In the genomic region with DNA sequence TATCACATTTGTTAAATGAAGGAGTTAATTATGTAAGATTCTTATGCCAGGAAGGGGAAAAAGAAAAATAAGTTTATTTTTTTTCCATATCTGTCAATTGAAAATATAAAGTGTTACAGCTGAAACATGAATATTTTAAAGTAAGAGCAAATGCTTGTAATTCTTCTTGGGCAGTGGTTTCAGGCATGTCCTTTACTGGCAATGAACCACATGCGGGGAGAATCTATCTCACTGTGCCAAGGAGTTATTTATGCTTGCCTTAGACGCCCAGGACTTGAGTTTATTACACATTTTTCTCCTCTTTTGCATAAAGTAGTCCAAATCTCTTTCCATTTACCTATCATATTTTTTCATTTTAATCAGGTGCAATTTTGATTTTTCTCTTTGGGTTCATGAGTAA, we compare ENCODE assay signal across 17 cellular contexts.
DNase-seq lines count a peak whose midpoint lies in the region; ATAC-seq and TF ChIP-seq lines count a peak whose summit lies in the region.
"Had no signal": no experiment of that assay in that cellular context is flagged by ENCODE, and none has a peak within 500 bp of the region (broad histone marks: within the 10 kb centered on the region; RNA-seq: fewer than 3 reads in every experiment).

No MANE protein-coding gene starts in this region.

- DNase-seq in mammary epithelial cell (no peak), MCF 10A (ENCODE audit: unreplicated experiment) (no peak), dedifferentiated amniotic fluid mesenchymal stem cell (ENCODE audit: extremely low spot score) (peak; percentile 48), myocyte (ENCODE audit: low read depth) (peak; percentile 62), left lung (no peak)
- no peak for DNase-seq in activated T-cell treated with anti-CD3 and anti-CD28 coated beads, Interleukin-2, amount 50 U/mL, for 72 hours
- DNase-seq: CD4-positive, alpha-beta memory T cell; KBM-7; NCI-H1092 treated with DMSO at 0.1 percent for 48 hours; NCI-H2227 treated with DMSO at 0.1 percent for 48 hours; NCI-H524; Peyer's patch had no signal

- CTCF ChIA-PET in mammary epithelial cell (lab: Charles Lee; ENCODE audit: low non-redundant PET), result no interaction called here
- CTCF ChIA-PET in MCF 10A (lab: Yijun Ruan, JAX), result no interaction called here

- dilution Hi-C loops in mammary epithelial cell (cut with HindIII; ENCODE audit: low sequenced_read_pairs), result no loop called here

- H3K4me3 ChIP-seq in mammary epithelial cell (replicated peaks in 1 of 3; ENCODE audit: insufficient read depth in 1 of 3, low read depth in 2 of 3, low read length in 3 of 3) (no peak overlapping the region), left lung (no peak overlapping the region)
- H3K4me3 ChIP-seq: HAP-1, Peyer's patch had no signal

- H3K36me3 Mint-ChIP-seq in MCF 10A (ENCODE audit: insufficient read depth, unreplicated experiment), result no peaks in the 10 kb centered on the region
- no peaks in the 10 kb centered on the region for H3K36me3 Mint-ChIP-seq in activated T-cell treated with anti-CD3 and anti-CD28 coated beads, Interleukin-2, amount 50 U/mL, for 72 hours (ENCODE audit: insufficient read depth in 2 of 2)
- H3K36me3 Mint-ChIP-seq: CD4-positive, alpha-beta memory T cell had no signal

- BruUV-seq in mammary epithelial cell (replicated peaks; lab: Mats Ljungman, UMichigan) (no TSS peak), MCF 10A (replicated peaks; lab: Mats Ljungman, UMichigan) (no TSS peak)

- no peak overlapping the region for H3K27ac Mint-ChIP-seq in MCF 10A (ENCODE audit: low read depth, unreplicated experiment)
- no peak overlapping the region for H3K27ac Mint-ChIP-seq in activated T-cell treated with anti-CD3 and anti-CD28 coated beads, Interleukin-2, amount 50 U/mL, for 72 hours
- H3K27ac Mint-ChIP-seq: CD4-positive, alpha-beta memory T cell had no signal

- H3K27ac ChIP-seq in mammary epithelial cell (ENCODE audit: insufficient read depth, low read depth, low read length), result no peak overlapping the region
- H3K27ac ChIP-seq in left lung, result no peak overlapping the region
- H3K27ac ChIP-seq: 22Rv1, Peyer's patch had no signal

- H3K79me2 ChIP-seq in mammary epithelial cell (ENCODE audit: insufficient read depth, low read length), result no peaks in the 10 kb centered on the region

- no peaks in the 10 kb centered on the region for H3K27me3 ChIP-seq in mammary epithelial cell (ENCODE audit: insufficient read depth, low read length)
- no peaks in the 10 kb centered on the region for H3K27me3 ChIP-seq in left lung
- H3K27me3 ChIP-seq: Peyer's patch had no signal

- TF ChIP-seq CTCF in mammary epithelial cell (conservative IDR thresholded peaks at IDR 0.05 in 1 of 2, IDR thresholded peaks at IDR 0.05 in 1 of 2; ENCODE audit: extremely low read depth in 1 of 2, insufficient read depth in 1 of 2, low read depth in 1 of 2, low read length in 2 of 2), result no peak
- no peak for TF ChIP-seq CTCF in MCF 10A (IDR thresholded peaks at IDR 0.05; ENCODE audit: unreplicated experiment)
- TF ChIP-seq CTCF in left lung (IDR thresholded peaks at IDR 0.05), result no peak

- POLR2A ChIA-PET in MCF 10A (lab: Yijun Ruan, JAX), result no interaction called here

- H3K4me1 Mint-ChIP-seq in MCF 10A (ENCODE audit: insufficient read depth, unreplicated experiment), result peaks cover 10% of the 10 kb centered on the region
- H3K4me1 Mint-ChIP-seq in activated T-cell treated with anti-CD3 and anti-CD28 coated beads, Interleukin-2, amount 50 U/mL, for 72 hours (ENCODE audit: low read depth), result no peaks in the 10 kb centered on the region
- H3K4me1 Mint-ChIP-seq: CD4-positive, alpha-beta memory T cell had no signal

- H3K36me3 ChIP-seq in mammary epithelial cell (ENCODE audit: insufficient read depth, low read length) (no peaks in the 10 kb centered on the region), left lung (no peaks in the 10 kb centered on the region)
- H3K36me3 ChIP-seq: HAP-1, Peyer's patch had no signal

- intact Hi-C loops in mammary epithelial cell (cut with micrococcal nuclease), result no loop called here
- intact Hi-C loops in MCF 10A (cut with micrococcal nuclease), result no loop called here
- intact Hi-C loops in left lung (cut with DNase I), result no loop called here

- no peak overlapping the region for H3K4me3 Mint-ChIP-seq in MCF 10A (ENCODE audit: unreplicated experiment)
- H3K4me3 Mint-ChIP-seq in activated T-cell treated with anti-CD3 and anti-CD28 coated beads, Interleukin-2, amount 50 U/mL, for 72 hours, result no peak overlapping the region
- H3K4me3 Mint-ChIP-seq: CD4-positive, alpha-beta memory T cell had no signal

- 38% methylated on average over 2 of the region's 2 CpGs for WGBS in mammary epithelial cell (ENCODE audit: low coverage, missing lambda C conversion rate)

- H3K4me1 ChIP-seq in mammary epithelial cell (ENCODE audit: insufficient read depth, low read length) (peaks cover 11% of the 10 kb centered on the region), left lung (no peaks in the 10 kb centered on the region)
- H3K4me1 ChIP-seq: HAP-1, Peyer's patch had no signal

- H3K4me2 ChIP-seq in mammary epithelial cell (ENCODE audit: insufficient read depth, low read depth, low read length), result peak overlapping the region; percentile 28

- H3K9me3 Mint-ChIP-seq in MCF 10A (ENCODE audit: unreplicated experiment), result peaks cover 8% of the 10 kb centered on the region
- no peaks in the 10 kb centered on the region for H3K9me3 Mint-ChIP-seq in activated T-cell treated with anti-CD3 and anti-CD28 coated beads, Interleukin-2, amount 50 U/mL, for 72 hours
- H3K9me3 Mint-ChIP-seq: CD4-positive, alpha-beta memory T cell had no signal

- no peak overlapping the region for H3K9ac ChIP-seq in mammary epithelial cell (ENCODE audit: insufficient read depth, low read length)

- no peaks in the 10 kb centered on the region for H3K27me3 Mint-ChIP-seq in MCF 10A (ENCODE audit: insufficient read depth, unreplicated experiment)
- H3K27me3 Mint-ChIP-seq in activated T-cell treated with anti-CD3 and anti-CD28 coated beads, Interleukin-2, amount 50 U/mL, for 72 hours (ENCODE audit: low read depth), result no peaks in the 10 kb centered on the region
- H3K27me3 Mint-ChIP-seq: CD4-positive, alpha-beta memory T cell had no signal

- H2AFZ ChIP-seq in mammary epithelial cell (ENCODE audit: low read depth, low read length), result no peak overlapping the region

- ATAC-seq in left lung (no peak), GM21381 (IDR thresholded peaks at IDR 0.05; ENCODE audit: unreplicated experiment) (no peak), HG03045 (IDR thresholded peaks at IDR 0.05; ENCODE audit: unreplicated experiment) (no peak)
- ATAC-seq in activated T-cell treated with anti-CD3 and anti-CD28 coated beads, Interleukin-2, amount 50 U/mL, for 72 hours (replicated peaks in 1 of 2), result no peak
- ATAC-seq: Right ventricle myocardium inferior had no signal

- no peaks in the 10 kb centered on the region for H4K20me1 ChIP-seq in mammary epithelial cell (ENCODE audit: insufficient read depth, low read length)

- no peaks in the 10 kb centered on the region for H3K9me3 ChIP-seq in mammary epithelial cell (replicated peaks; ENCODE audit: insufficient read depth, low read length)
- H3K9me3 ChIP-seq in left lung, result no peaks in the 10 kb centered on the region
- H3K9me3 ChIP-seq: HAP-1, Peyer's patch had no signal

- in situ Hi-C loops in mammary epithelial cell (cut with MboI; ENCODE audit: low sequenced_read_pairs in 2 of 2), result no loop called here

Comparison
In these comparisons a context has a peak if more than half of its experiments do, and no peak if none do; other contexts are left out.
1. DNase-seq: peak in dedifferentiated amniotic fluid mesenchymal stem cell (single experiment) and myocyte (single experiment); none in mammary epithelial cell (single experiment), MCF 10A (single experiment), left lung (0 of 2) and activated T-cell treated with anti-CD3 and anti-CD28 coated beads, Interleukin-2, amount 50 U/mL, for 72 hours (0 of 2).